In the genomic region with DNA sequence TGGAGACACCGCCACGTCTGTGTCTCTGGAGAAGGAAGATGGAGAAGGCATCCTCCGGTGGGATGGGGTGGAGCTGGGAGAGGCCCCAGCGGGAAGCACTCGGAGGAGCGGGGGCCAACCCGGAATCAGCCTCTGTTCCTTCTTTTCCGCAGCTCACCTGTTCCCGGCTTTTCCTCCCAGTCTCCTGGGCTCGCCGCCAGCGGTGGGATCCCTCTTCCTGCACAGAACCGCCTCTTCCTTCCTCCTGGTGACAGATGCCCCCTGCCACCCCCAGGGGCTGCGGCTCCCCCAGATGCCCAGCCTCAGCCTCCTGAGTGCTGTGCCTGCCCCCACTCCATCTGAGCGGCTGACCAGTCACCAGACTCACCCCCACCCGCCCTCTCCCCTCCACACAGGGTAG, we compare ENCODE assay signal across 25 cellular contexts.
"Had no signal": no experiment of that assay in that cellular context is flagged by ENCODE, and none has a peak within 500 bp of the region (broad histone marks: within the 10 kb centered on the region; RNA-seq: fewer than 3 reads in every experiment).

No MANE protein-coding gene starts in this region.

- H3K36me3 ChIP-seq: brain microvascular endothelial cell, right lobe of liver, upper lobe of right lung had no signal

- H3K27ac Mint-ChIP-seq: activated CD4-positive, alpha-beta memory T cell treated with anti-CD3 and anti-CD28 coated beads, Interleukin-2, amount 10 ng/mL, durations not matched to agents 7 days and 5 days; activated CD4-positive, alpha-beta T cell treated with anti-CD3 and anti-CD28 coated beads, Interleukin-2, amount 10 ng/mL, durations not matched to agents 7 days and 5 days; activated T-cell treated with anti-CD3 and anti-CD28 coated beads, Interleukin-2, amount 50 U/mL, for 24 hours; activated T-helper 17 cell treated with anti-CD3 and anti-CD28 coated beads, Interleukin-2, amount 50 U/mL, for 72 hours; memory B cell; naive thymus-derived CD8-positive, alpha-beta T cell; stimulated activated effector memory CD8-positive, alpha-beta T cell treated with anti-CD3 and anti-CD28 coated beads, Interleukin-12 subunit alpha, Interleukin-12 subunit beta, amount 100 ng/mL, for 72 hours; T-helper 17 cell had no signal

- H3K27ac ChIP-seq: brain microvascular endothelial cell, hepatocyte, right lobe of liver, upper lobe of right lung had no signal

- H3K36me3 Mint-ChIP-seq: stimulated activated effector memory CD8-positive, alpha-beta T cell treated with anti-CD3 and anti-CD28 coated beads, Interleukin-12 subunit alpha, Interleukin-12 subunit beta, amount 100 ng/mL, for 72 hours had no signal

- H3K4me1 Mint-ChIP-seq: activated CD4-positive, alpha-beta memory T cell treated with anti-CD3 and anti-CD28 coated beads, Interleukin-2, amount 10 ng/mL, durations not matched to agents 7 days and 5 days; activated CD4-positive, alpha-beta T cell treated with anti-CD3 and anti-CD28 coated beads, Interleukin-2, amount 10 ng/mL, durations not matched to agents 7 days and 5 days; activated T-helper 17 cell treated with anti-CD3 and anti-CD28 coated beads, Interleukin-2, amount 50 U/mL, for 72 hours; naive thymus-derived CD8-positive, alpha-beta T cell; stimulated activated effector memory CD8-positive, alpha-beta T cell treated with anti-CD3 and anti-CD28 coated beads, Interleukin-12 subunit alpha, Interleukin-12 subunit beta, amount 100 ng/mL, for 72 hours; stimulated activated naive CD8-positive, alpha-beta T cell treated with anti-CD3 and anti-CD28 coated beads, Interleukin-15, amount 100 ng/mL, for 72 hours had no signal

- H3K9me3 ChIP-seq: esophagus squamous epithelium, right lobe of liver had no signal

- ATAC-seq: activated T-helper 17 cell treated with anti-CD3 and anti-CD28 coated beads, Interleukin-2, amount 50 U/mL, for 72 hours; left cardiac atrium; naive thymus-derived CD8-positive, alpha-beta T cell; right lobe of liver; stimulated activated effector memory CD8-positive, alpha-beta T cell treated with anti-CD3 and anti-CD28 coated beads, Interleukin-12 subunit alpha, Interleukin-12 subunit beta, amount 100 ng/mL, for 72 hours; stimulated activated naive CD8-positive, alpha-beta T cell treated with anti-CD3 and anti-CD28 coated beads, Interleukin-15, amount 100 ng/mL, for 72 hours; T-helper 17 cell; upper lobe of right lung had no signal

- H3K27me3 ChIP-seq: brain microvascular endothelial cell, esophagus squamous epithelium, hepatocyte, right lobe of liver, upper lobe of right lung had no signal

- H3K27me3 Mint-ChIP-seq: activated CD4-positive, alpha-beta memory T cell treated with anti-CD3 and anti-CD28 coated beads, Interleukin-2, amount 10 ng/mL, durations not matched to agents 7 days and 5 days; activated CD4-positive, alpha-beta T cell treated with anti-CD3 and anti-CD28 coated beads, Interleukin-2, amount 10 ng/mL, durations not matched to agents 7 days and 5 days; activated T-cell treated with anti-CD3 and anti-CD28 coated beads, Interleukin-2, amount 50 U/mL, for 24 hours; activated T-helper 17 cell treated with anti-CD3 and anti-CD28 coated beads, Interleukin-2, amount 50 U/mL, for 72 hours; memory B cell; stimulated activated naive CD8-positive, alpha-beta T cell treated with anti-CD3 and anti-CD28 coated beads, Interleukin-15, amount 100 ng/mL, for 72 hours; T-helper 17 cell had no signal

- DNase-seq: activated CD4-positive, alpha-beta memory T cell treated with anti-CD3 and anti-CD28 coated beads, Interleukin-2, amount 10 ng/mL, durations not matched to agents 7 days and 5 days; activated CD4-positive, alpha-beta T cell treated with anti-CD3 and anti-CD28 coated beads for 1 hour; activated CD4-positive, alpha-beta T cell treated with anti-CD3 and anti-CD28 coated beads, Interleukin-2, amount 10 ng/mL, durations not matched to agents 7 days and 5 days; activated CD8-positive, alpha-beta memory T cell treated with anti-CD3 and anti-CD28 coated beads, Interleukin-2, amount 50 U/mL, for 48 hours; activated gamma-delta T cell treated with Interleukin-2 at 50 U/mL for 16 hours; activated naive CD4-positive, alpha-beta T cell treated with anti-CD3 and anti-CD28 coated beads, Interleukin-2, amount 50 U/mL, for 16 hours; activated T-cell treated with anti-CD3 and anti-CD28 coated beads, Interleukin-2, amount 50 U/mL, for 24 hours; amniotic stem cell; brain microvascular endothelial cell; esophagus squamous epithelium; foreskin melanocyte; left cardiac atrium; naive thymus-derived CD8-positive, alpha-beta T cell; right lobe of liver; stimulated activated CD4-positive, alpha-beta T cell treated with anti-CD3 and anti-CD28 coated beads, Interleukin-12 subunit alpha, Interleukin-12 subunit beta, amount 100 ng/mL, for 4 hours; stimulated activated CD4-positive, alpha-beta T cell treated with anti-CD3 and anti-CD28 coated beads, Interleukin-4, amount 100 ng/mL, for 1 hour; stimulated activated naive CD8-positive, alpha-beta T cell treated with anti-CD3 and anti-CD28 coated beads, Interleukin-15, amount 100 ng/mL, for 72 hours; substantia nigra; T-helper 17 cell; T1000; upper lobe of right lung had no signal

- H3K4me3 Mint-ChIP-seq: activated CD4-positive, alpha-beta memory T cell treated with anti-CD3 and anti-CD28 coated beads, Interleukin-2, amount 10 ng/mL, durations not matched to agents 7 days and 5 days; activated CD4-positive, alpha-beta T cell treated with anti-CD3 and anti-CD28 coated beads, Interleukin-2, amount 10 ng/mL, durations not matched to agents 7 days and 5 days; activated T-cell treated with anti-CD3 and anti-CD28 coated beads, Interleukin-2, amount 50 U/mL, for 24 hours; activated T-helper 17 cell treated with anti-CD3 and anti-CD28 coated beads, Interleukin-2, amount 50 U/mL, for 72 hours; memory B cell; naive thymus-derived CD8-positive, alpha-beta T cell; stimulated activated effector memory CD8-positive, alpha-beta T cell treated with anti-CD3 and anti-CD28 coated beads, Interleukin-12 subunit alpha, Interleukin-12 subunit beta, amount 100 ng/mL, for 72 hours; stimulated activated naive CD8-positive, alpha-beta T cell treated with anti-CD3 and anti-CD28 coated beads, Interleukin-15, amount 100 ng/mL, for 72 hours; T-helper 17 cell had no signal

- H3K4me1 ChIP-seq: right lobe of liver, upper lobe of right lung had no signal

- H3K9me3 Mint-ChIP-seq: activated CD4-positive, alpha-beta memory T cell treated with anti-CD3 and anti-CD28 coated beads, Interleukin-2, amount 10 ng/mL, durations not matched to agents 7 days and 5 days; stimulated activated naive CD8-positive, alpha-beta T cell treated with anti-CD3 and anti-CD28 coated beads, Interleukin-15, amount 100 ng/mL, for 72 hours had no signal

- H3K4me3 ChIP-seq: esophagus squamous epithelium, hepatocyte, right lobe of liver, upper lobe of right lung had no signal
